Comparison of ENCODE assay signal across 1 cellular context in the genomic region with DNA sequence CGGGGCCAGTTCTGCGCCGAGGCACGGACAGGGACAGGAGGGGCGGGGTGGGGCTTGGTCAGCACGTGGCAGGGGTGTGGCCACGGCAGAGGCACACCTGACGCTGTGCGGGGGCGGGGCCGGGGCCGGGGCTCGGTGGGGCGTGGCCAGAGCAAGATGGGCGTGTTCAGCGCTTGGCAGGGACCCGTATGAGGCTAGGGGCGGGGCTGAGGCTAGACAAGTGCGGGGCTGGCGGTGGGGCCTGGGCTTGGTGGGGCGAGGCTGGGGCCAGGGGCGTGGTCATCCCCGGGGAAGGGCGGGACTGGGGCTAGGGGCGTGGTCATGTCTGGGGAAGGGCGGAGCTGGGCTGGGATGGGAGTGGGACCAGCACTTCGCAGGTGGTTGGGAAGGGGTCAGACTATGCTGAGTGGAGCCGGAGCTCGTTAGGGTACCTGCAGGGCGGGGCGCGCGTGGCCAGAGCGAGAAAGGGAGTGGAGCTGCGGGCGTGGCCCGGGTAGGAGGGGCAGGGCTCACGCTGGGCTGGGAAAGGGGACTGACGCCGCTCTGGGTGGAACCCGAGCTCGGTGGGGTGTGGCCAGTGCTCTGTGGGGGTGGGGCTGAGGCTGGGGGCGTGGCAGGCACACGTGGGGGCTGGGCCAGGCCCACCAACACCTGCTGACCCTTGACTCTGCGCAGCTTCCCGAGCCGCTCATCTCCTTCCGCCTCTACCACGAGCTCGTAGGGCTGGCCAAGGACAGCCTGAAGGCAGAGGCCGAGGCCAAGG.
TF ChIP-seq lines count a peak whose summit lies in the region.

No MANE protein-coding gene starts in this region.

TF ChIP-seq in K562, 482 proteins besides CTCF, POLR2A, EP300 and RAD21 (continued from another document):
- TF ChIP-seq MXI1 (IDR thresholded peaks at IDR 0.05; ENCODE audit: low read depth, low read length), result peak; percentile 88
- TF ChIP-seq, protein P1, sequence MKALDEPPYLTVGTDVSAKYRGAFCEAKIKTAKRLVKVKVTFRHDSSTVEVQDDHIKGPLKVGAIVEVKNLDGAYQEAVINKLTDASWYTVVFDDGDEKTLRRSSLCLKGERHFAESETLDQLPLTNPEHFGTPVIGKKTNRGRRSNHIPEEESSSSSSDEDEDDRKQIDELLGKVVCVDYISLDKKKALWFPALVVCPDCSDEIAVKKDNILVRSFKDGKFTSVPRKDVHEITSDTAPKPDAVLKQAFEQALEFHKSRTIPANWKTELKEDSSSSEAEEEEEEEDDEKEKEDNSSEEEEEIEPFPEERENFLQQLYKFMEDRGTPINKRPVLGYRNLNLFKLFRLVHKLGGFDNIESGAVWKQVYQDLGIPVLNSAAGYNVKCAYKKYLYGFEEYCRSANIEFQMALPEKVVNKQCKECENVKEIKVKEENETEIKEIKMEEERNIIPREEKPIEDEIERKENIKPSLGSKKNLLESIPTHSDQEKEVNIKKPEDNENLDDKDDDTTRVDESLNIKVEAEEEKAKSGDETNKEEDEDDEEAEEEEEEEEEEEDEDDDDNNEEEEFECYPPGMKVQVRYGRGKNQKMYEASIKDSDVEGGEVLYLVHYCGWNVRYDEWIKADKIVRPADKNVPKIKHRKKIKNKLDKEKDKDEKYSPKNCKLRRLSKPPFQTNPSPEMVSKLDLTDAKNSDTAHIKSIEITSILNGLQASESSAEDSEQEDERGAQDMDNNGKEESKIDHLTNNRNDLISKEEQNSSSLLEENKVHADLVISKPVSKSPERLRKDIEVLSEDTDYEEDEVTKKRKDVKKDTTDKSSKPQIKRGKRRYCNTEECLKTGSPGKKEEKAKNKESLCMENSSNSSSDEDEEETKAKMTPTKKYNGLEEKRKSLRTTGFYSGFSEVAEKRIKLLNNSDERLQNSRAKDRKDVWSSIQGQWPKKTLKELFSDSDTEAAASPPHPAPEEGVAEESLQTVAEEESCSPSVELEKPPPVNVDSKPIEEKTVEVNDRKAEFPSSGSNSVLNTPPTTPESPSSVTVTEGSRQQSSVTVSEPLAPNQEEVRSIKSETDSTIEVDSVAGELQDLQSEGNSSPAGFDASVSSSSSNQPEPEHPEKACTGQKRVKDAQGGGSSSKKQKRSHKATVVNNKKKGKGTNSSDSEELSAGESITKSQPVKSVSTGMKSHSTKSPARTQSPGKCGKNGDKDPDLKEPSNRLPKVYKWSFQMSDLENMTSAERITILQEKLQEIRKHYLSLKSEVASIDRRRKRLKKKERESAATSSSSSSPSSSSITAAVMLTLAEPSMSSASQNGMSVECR (CRISPR knock-in tag; IDR thresholded peaks at IDR 0.05), result peak; percentile 94
- TF ChIP-seq, protein P2, sequence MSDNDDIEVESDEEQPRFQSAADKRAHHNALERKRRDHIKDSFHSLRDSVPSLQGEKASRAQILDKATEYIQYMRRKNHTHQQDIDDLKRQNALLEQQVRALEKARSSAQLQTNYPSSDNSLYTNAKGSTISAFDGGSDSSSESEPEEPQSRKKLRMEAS (CRISPR knock-in tag; IDR thresholded peaks at IDR 0.05), result peak; percentile 92
- no peak for TF ChIP-seq ZBTB17 (CRISPR knock-in tag; IDR thresholded peaks at IDR 0.05)
- TF ChIP-seq, protein P3, sequence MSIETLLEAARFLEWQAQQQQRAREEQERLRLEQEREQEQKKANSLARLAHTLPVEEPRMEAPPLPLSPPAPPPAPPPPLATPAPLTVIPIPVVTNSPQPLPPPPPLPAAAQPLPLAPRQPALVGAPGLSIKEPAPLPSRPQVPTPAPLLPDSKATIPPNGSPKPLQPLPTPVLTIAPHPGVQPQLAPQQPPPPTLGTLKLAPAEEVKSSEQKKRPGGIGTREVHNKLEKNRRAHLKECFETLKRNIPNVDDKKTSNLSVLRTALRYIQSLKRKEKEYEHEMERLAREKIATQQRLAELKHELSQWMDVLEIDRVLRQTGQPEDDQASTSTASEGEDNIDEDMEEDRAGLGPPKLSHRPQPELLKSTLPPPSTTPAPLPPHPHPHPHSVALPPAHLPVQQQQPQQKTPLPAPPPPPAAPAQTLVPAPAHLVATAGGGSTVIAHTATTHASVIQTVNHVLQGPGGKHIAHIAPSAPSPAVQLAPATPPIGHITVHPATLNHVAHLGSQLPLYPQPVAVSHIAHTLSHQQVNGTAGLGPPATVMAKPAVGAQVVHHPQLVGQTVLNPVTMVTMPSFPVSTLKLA (conservative IDR thresholded peaks at IDR 0.05), result peak; percentile 93 to 96
- TF ChIP-seq FOXM1 (IDR thresholded peaks at IDR 0.05; ENCODE audit: low read depth), result no peak
- peak; percentile 84; the same call in 1 of the 2 replicates for TF ChIP-seq FOXM1 (CRISPR knock-in tag; IDR thresholded peaks at IDR 0.05; ENCODE audit: low read depth)
- TF ChIP-seq HDGF (IDR thresholded peaks at IDR 0.05), result peak; percentile 82; the same call in 1 of the 2 replicates
- TF ChIP-seq, protein P4, sequence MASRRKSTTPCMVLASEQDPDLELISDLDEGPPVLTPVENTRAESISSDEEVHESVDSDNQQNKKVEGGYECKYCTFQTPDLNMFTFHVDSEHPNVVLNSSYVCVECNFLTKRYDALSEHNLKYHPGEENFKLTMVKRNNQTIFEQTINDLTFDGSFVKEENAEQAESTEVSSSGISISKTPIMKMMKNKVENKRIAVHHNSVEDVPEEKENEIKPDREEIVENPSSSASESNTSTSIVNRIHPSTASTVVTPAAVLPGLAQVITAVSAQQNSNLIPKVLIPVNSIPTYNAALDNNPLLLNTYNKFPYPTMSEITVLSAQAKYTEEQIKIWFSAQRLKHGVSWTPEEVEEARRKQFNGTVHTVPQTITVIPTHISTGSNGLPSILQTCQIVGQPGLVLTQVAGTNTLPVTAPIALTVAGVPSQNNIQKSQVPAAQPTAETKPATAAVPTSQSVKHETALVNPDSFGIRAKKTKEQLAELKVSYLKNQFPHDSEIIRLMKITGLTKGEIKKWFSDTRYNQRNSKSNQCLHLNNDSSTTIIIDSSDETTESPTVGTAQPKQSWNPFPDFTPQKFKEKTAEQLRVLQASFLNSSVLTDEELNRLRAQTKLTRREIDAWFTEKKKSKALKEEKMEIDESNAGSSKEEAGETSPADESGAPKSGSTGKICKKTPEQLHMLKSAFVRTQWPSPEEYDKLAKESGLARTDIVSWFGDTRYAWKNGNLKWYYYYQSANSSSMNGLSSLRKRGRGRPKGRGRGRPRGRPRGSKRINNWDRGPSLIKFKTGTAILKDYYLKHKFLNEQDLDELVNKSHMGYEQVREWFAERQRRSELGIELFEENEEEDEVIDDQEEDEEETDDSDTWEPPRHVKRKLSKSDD (conservative IDR thresholded peaks at IDR 0.05; ENCODE audit: low read length), result no peak
- TF ChIP-seq PHB2 (IDR thresholded peaks at IDR 0.05; ENCODE audit: low read depth), result no peak
- TF ChIP-seq HMGN3 (IDR thresholded peaks at IDR 0.05; ENCODE audit: borderline replicate concordance, extremely low read depth, insufficient read length, low read depth, low read length), result peak; percentile 78
- TF ChIP-seq, protein P5, sequence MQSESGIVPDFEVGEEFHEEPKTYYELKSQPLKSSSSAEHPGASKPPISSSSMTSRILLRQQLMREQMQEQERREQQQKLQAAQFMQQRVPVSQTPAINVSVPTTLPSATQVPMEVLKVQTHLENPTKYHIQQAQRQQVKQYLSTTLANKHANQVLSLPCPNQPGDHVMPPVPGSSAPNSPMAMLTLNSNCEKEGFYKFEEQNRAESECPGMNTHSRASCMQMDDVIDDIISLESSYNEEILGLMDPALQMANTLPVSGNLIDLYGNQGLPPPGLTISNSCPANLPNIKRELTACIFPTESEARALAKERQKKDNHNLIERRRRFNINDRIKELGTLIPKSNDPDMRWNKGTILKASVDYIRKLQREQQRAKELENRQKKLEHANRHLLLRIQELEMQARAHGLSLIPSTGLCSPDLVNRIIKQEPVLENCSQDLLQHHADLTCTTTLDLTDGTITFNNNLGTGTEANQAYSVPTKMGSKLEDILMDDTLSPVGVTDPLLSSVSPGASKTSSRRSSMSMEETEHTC (IDR thresholded peaks at IDR 0.05), result 0 out of 2 replicates have a peak, but pooled peaks have one; percentile 32
- TF ChIP-seq, protein P6, sequence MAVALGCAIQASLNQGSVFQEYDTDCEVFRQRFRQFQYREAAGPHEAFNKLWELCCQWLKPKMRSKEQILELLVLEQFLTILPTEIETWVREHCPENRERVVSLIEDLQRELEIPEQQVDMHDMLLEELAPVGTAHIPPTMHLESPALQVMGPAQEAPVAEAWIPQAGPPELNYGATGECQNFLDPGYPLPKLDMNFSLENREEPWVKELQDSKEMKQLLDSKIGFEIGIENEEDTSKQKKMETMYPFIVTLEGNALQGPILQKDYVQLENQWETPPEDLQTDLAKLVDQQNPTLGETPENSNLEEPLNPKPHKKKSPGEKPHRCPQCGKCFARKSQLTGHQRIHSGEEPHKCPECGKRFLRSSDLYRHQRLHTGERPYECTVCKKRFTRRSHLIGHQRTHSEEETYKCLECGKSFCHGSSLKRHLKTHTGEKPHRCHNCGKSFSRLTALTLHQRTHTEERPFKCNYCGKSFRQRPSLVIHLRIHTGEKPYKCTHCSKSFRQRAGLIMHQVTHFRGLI (CRISPR knock-in tag; IDR thresholded peaks at IDR 0.05), result no peak
- peak; percentile 56 for TF ChIP-seq EGR1 (conservative IDR thresholded peaks at IDR 0.05)
- TF ChIP-seq MEF2A (IDR thresholded peaks at IDR 0.05; ENCODE audit: control insufficient read depth, low read depth, low read length), result no peak
- TF ChIP-seq RAD51 (IDR thresholded peaks at IDR 0.05; ENCODE audit: borderline replicate concordance, low read depth), result peak; percentile 12; the same call in 1 of the 2 replicates
- TF ChIP-seq, protein P7, sequence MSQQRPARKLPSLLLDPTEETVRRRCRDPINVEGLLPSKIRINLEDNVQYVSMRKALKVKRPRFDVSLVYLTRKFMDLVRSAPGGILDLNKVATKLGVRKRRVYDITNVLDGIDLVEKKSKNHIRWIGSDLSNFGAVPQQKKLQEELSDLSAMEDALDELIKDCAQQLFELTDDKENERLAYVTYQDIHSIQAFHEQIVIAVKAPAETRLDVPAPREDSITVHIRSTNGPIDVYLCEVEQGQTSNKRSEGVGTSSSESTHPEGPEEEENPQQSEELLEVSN (IDR thresholded peaks at IDR 0.05; ENCODE audit: borderline replicate concordance in 1 of 2, extremely low read depth in 1 of 2, insufficient read depth in 1 of 2, insufficient read length in 1 of 2, low read depth in 1 of 2, low read length in 1 of 2, poor library complexity in 1 of 2, severe bottlenecking in 1 of 2), result peak in 1 of 2 experiments; percentile 13
- TF ChIP-seq, protein P8, sequence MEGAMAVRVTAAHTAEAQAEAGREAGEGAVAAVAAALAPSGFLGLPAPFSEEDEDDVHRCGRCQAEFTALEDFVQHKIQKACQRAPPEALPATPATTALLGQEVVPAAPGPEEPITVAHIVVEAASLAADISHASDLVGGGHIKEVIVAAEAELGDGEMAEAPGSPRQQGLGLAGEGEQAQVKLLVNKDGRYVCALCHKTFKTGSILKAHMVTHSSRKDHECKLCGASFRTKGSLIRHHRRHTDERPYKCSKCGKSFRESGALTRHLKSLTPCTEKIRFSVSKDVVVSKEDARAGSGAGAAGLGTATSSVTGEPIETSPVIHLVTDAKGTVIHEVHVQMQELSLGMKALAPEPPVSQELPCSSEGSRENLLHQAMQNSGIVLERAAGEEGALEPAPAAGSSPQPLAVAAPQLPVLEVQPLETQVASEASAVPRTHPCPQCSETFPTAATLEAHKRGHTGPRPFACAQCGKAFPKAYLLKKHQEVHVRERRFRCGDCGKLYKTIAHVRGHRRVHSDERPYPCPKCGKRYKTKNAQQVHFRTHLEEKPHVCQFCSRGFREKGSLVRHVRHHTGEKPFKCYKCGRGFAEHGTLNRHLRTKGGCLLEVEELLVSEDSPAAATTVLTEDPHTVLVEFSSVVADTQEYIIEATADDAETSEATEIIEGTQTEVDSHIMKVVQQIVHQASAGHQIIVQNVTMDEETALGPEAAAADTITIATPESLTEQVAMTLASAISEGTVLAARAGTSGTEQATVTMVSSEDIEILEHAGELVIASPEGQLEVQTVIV (CRISPR knock-in tag; IDR thresholded peaks at IDR 0.05; ENCODE audit: borderline replicate concordance), result no peak
- TF ChIP-seq, protein P9, sequence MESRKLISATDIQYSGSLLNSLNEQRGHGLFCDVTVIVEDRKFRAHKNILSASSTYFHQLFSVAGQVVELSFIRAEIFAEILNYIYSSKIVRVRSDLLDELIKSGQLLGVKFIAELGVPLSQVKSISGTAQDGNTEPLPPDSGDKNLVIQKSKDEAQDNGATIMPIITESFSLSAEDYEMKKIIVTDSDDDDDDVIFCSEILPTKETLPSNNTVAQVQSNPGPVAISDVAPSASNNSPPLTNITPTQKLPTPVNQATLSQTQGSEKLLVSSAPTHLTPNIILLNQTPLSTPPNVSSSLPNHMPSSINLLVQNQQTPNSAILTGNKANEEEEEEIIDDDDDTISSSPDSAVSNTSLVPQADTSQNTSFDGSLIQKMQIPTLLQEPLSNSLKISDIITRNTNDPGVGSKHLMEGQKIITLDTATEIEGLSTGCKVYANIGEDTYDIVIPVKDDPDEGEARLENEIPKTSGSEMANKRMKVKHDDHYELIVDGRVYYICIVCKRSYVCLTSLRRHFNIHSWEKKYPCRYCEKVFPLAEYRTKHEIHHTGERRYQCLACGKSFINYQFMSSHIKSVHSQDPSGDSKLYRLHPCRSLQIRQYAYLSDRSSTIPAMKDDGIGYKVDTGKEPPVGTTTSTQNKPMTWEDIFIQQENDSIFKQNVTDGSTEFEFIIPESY (CRISPR knock-in tag; IDR thresholded peaks at IDR 0.05), result no peak
- no peak for TF ChIP-seq RBM15 (IDR thresholded peaks at IDR 0.05; ENCODE audit: insufficient read depth, low read length)
- TF ChIP-seq MYC (IDR thresholded peaks at IDR 0.05; ENCODE audit: low read depth, low read length), result peak; percentile 53
- no peak for TF ChIP-seq MYC (CRISPR knock-in tag; IDR thresholded peaks at IDR 0.05; ENCODE audit: borderline replicate concordance, low read depth)
- TF ChIP-seq, protein P10, sequence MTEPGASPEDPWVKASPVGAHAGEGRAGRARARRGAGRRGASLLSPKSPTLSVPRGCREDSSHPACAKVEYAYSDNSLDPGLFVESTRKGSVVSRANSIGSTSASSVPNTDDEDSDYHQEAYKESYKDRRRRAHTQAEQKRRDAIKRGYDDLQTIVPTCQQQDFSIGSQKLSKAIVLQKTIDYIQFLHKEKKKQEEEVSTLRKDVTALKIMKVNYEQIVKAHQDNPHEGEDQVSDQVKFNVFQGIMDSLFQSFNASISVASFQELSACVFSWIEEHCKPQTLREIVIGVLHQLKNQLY (CRISPR knock-in tag; conservative IDR thresholded peaks at IDR 0.05), result no peak
- peak in 1 of 2 experiments; percentile 60; a peak in 1 of 4 replicates for TF ChIP-seq FOXA3 (CRISPR knock-in tag; conservative IDR thresholded peaks at IDR 0.05 in 1 of 2, IDR thresholded peaks at IDR 0.05 in 1 of 2)
